10 cellular contexts compared by ENCODE assay signal in genomic region chr6:35600659-35601125, GRCh38.
DNase-seq lines count a peak whose midpoint lies in the region; ATAC-seq, FAIRE-seq and TF ChIP-seq lines count a peak whose summit lies in the region.
"Had no signal": no experiment of that assay in that cellular context is flagged by ENCODE, and none has a peak within 500 bp of the region (broad histone marks: within the 10 kb centered on the region; RNA-seq: fewer than 3 reads in every experiment).

No MANE protein-coding gene starts in this region.

- H4K20me1 ChIP-seq in BLaER1 treated with 17β-estradiol and CSF1 and Interleukin-3, amounts not matched to agents 10 nM and 100 nM: no peaks in the 10 kb centered on the region

- H3K27ac ChIP-seq in BLaER1 treated with 17β-estradiol and CSF1 and Interleukin-3, amounts not matched to agents 10 nM and 100 nM: peak overlapping the region; percentile 67 to 91 (median 85)
- peak overlapping the region; percentile 78; the same call in 1 of the 2 replicates for H3K27ac ChIP-seq in SK-N-MC
- peak overlapping the region; percentile 87 for H3K27ac ChIP-seq in neutrophil

- H3K4me1 ChIP-seq in BLaER1 treated with 17β-estradiol and CSF1 and Interleukin-3, amounts not matched to agents 10 nM and 100 nM: peaks cover 36 to 74% (median 55%) of the 10 kb centered on the region in 10 experiments
- H3K4me1 ChIP-seq in neutrophil (ENCODE audit: control insufficient read depth in 1 of 2, insufficient read depth in 1 of 2, low read depth in 1 of 2, low read length in 1 of 2): peaks cover 49 to 55% of the 10 kb centered on the region in 2 experiments

- H3K4me3 ChIP-seq in BLaER1 treated with 17β-estradiol and CSF1 and Interleukin-3, amounts not matched to agents 10 nM and 100 nM: peak overlapping the region in 6 of 10 experiments; percentile 0 to 46 (median 26); a peak in 5 of 20 replicates
- H3K4me3 ChIP-seq in SK-N-MC: peak overlapping the region; percentile 73
- H3K4me3 ChIP-seq in neutrophil (ENCODE audit: low read depth in 1 of 2, low read length in 1 of 2): peak overlapping the region; percentile 52 to 59

- no peak for TF ChIP-seq CTCF in neutrophil (IDR thresholded peaks at IDR 0.05)

- H3K27me3 ChIP-seq in BLaER1 treated with 17β-estradiol and CSF1 and Interleukin-3, amounts not matched to agents 10 nM and 100 nM: no peaks in the 10 kb centered on the region
- H3K27me3 ChIP-seq in neutrophil: no peaks in the 10 kb centered on the region

- peak overlapping the region; percentile 62 to 80 (median 72); a peak in 20 of 22 replicates for H3K9ac ChIP-seq in BLaER1 treated with 17β-estradiol and CSF1 and Interleukin-3, amounts not matched to agents 10 nM and 100 nM
- peak overlapping the region; percentile 36 for H3K9ac ChIP-seq in SK-N-MC (ENCODE audit: insufficient read length)

- peak; percentile 70 for FAIRE-seq in endometrium (lab: Jason Lieb, UNC)

- H3K36me3 ChIP-seq in BLaER1 treated with 17β-estradiol and CSF1 and Interleukin-3, amounts not matched to agents 10 nM and 100 nM: peaks cover 8 to 36% (median 28%) of the 10 kb centered on the region in 11 experiments; a peak in 21 of 22 replicates
- H3K36me3 ChIP-seq in SK-N-MC (ENCODE audit: insufficient read depth, low read length) (no peaks in the 10 kb centered on the region), neutrophil (peaks cover 12% of the 10 kb centered on the region)

- peaks cover 0 to 16% (median 11%) of the 10 kb centered on the region in 11 experiments; a peak in 14 of 22 replicates for H3K9me3 ChIP-seq in BLaER1 treated with 17β-estradiol and CSF1 and Interleukin-3, amounts not matched to agents 10 nM and 100 nM (replicated peaks in 1 of 11)
- H3K9me3 ChIP-seq in SK-N-MC (ENCODE audit: low read depth, low read length) (no peaks in the 10 kb centered on the region), neutrophil (no peaks in the 10 kb centered on the region)

- ATAC-seq in GM19324 (IDR thresholded peaks at IDR 0.05; ENCODE audit: low FRiP score, unreplicated experiment) (no peak), HG03159 (IDR thresholded peaks at IDR 0.05; ENCODE audit: unreplicated experiment) (no peak)
- ATAC-seq: Panc1 had no signal

- peak overlapping the region; percentile 63 to 93 (median 79) for H3K4me2 ChIP-seq in BLaER1 treated with 17β-estradiol and CSF1 and Interleukin-3, amounts not matched to agents 10 nM and 100 nM

- DNase-seq in SK-N-MC (ENCODE audit: low read depth, low spot score) (no peak), GM19240 (ENCODE audit: insufficient read length, low spot score) (no peak), nucleus accumbens (lab: John Stamatoyannopoulos, UW) (no peak)
- DNase-seq: activated effector memory CD4-positive, alpha-beta T cell treated with anti-CD3 and anti-CD28 coated beads, Interleukin-2, amount 50 U/mL, for 16 hours had no signal
